Comparison of ENCODE assay signal across 19 cellular contexts in the genomic region with DNA sequence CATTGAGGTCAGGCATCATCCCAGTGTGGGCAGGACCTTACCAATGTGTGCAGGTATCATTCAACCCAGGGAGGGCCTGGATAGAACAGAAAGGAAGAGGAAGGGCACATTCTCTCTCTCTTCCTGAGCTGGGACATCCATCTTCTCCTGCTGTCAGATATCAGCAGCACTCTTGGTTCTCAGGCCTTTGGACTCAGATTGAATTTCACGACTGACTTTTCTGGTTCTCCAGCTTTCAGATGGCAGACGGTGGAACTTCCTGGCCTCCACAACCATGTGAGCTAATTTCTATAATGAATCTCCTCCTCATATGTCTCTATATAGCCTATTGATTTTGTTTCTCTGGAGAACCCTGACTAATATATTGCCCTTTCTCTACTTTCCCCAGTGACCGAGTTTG.
"Had no signal": no experiment of that assay in that cellular context is flagged by ENCODE, and none has a peak within 500 bp of the region (broad histone marks: within the 10 kb centered on the region; RNA-seq: fewer than 3 reads in every experiment).

No MANE protein-coding gene starts in this region.

- H3K27me3 Mint-ChIP-seq: activated B cell treated with CpG ODN at 0.5 μM for 24 hours; activated CD4-positive, alpha-beta memory T cell treated with anti-CD3 and anti-CD28 coated beads, Interleukin-2, amount 10 ng/mL, durations not matched to agents 7 days and 5 days; stimulated activated naive CD8-positive, alpha-beta T cell treated with anti-CD3 and anti-CD28 coated beads, Interleukin-15, amount 100 ng/mL, for 72 hours had no signal

- DNase-seq: activated B cell treated with CpG ODN at 0.5 μM for 24 hours; activated CD4-positive, alpha-beta memory T cell treated with anti-CD3 and anti-CD28 coated beads, Interleukin-2, amount 10 ng/mL, durations not matched to agents 7 days and 5 days; activated CD4-positive, alpha-beta T cell treated with anti-CD3 and anti-CD28 coated beads for 48 hours; activated naive CD4-positive, alpha-beta T cell treated with anti-CD3 and anti-CD28 coated beads for 36 hours; activated T-cell treated with anti-CD3 and anti-CD28 coated beads, Interleukin-2, amount 50 U/mL, for 24 hours; anterior cingulate cortex; brain microvascular endothelial cell; central memory CD4-positive, alpha-beta T cell; dorsolateral prefrontal cortex; foreskin keratinocyte; hippocampal formation; islet precursor cell; left colon; lower lobe of right lung; retina; stimulated activated naive CD8-positive, alpha-beta T cell treated with anti-CD3 and anti-CD28 coated beads, Interleukin-15, amount 100 ng/mL, for 72 hours; transverse colon had no signal

- ATAC-seq: foreskin keratinocyte; left colon; lower lobe of right lung; natural killer cell treated with Interleukin-12 subunit alpha and Interleukin-12 subunit beta and Interleukin-15 and Interleukin-18, amount 100 ng/mL, for 72 hours; stimulated activated naive CD8-positive, alpha-beta T cell treated with anti-CD3 and anti-CD28 coated beads, Interleukin-15, amount 100 ng/mL, for 72 hours had no signal

- H3K36me3 Mint-ChIP-seq: natural killer cell treated with Interleukin-12 subunit alpha and Interleukin-12 subunit beta and Interleukin-15 and Interleukin-18, amount 100 ng/mL, for 72 hours had no signal

- H3K4me1 Mint-ChIP-seq: activated B cell treated with CpG ODN at 0.5 μM for 24 hours; activated CD4-positive, alpha-beta memory T cell treated with anti-CD3 and anti-CD28 coated beads, Interleukin-2, amount 10 ng/mL, durations not matched to agents 7 days and 5 days; stimulated activated naive CD8-positive, alpha-beta T cell treated with anti-CD3 and anti-CD28 coated beads, Interleukin-15, amount 100 ng/mL, for 72 hours had no signal

- H3K9me3 Mint-ChIP-seq: activated B cell treated with CpG ODN at 0.5 μM for 24 hours; activated CD4-positive, alpha-beta memory T cell treated with anti-CD3 and anti-CD28 coated beads, Interleukin-2, amount 10 ng/mL, durations not matched to agents 7 days and 5 days; activated naive CD4-positive, alpha-beta T cell treated with anti-CD3 and anti-CD28 coated beads for 36 hours; activated T-cell treated with anti-CD3 and anti-CD28 coated beads, Interleukin-2, amount 50 U/mL, for 24 hours; activated T-helper 2 cell treated with anti-CD3 and anti-CD28 coated beads, Interferon-gamma antibody, Interleukin-2, Interleukin-4, amounts not matched to agents 10 μg/mL and 5 μg/mL and 100 μg/mL, durations not matched to agents 14 hours and 24 hours and 36 hours; natural killer cell treated with Interleukin-12 subunit alpha and Interleukin-12 subunit beta and Interleukin-15 and Interleukin-18, amount 100 ng/mL, for 72 hours had no signal

- H3K4me3 Mint-ChIP-seq: activated B cell treated with CpG ODN at 0.5 μM for 24 hours; activated CD4-positive, alpha-beta memory T cell treated with anti-CD3 and anti-CD28 coated beads, Interleukin-2, amount 10 ng/mL, durations not matched to agents 7 days and 5 days; activated naive CD4-positive, alpha-beta T cell treated with anti-CD3 and anti-CD28 coated beads for 36 hours; activated T-cell treated with anti-CD3 and anti-CD28 coated beads, Interleukin-2, amount 50 U/mL, for 24 hours; natural killer cell treated with Interleukin-12 subunit alpha and Interleukin-12 subunit beta and Interleukin-15 and Interleukin-18, amount 100 ng/mL, for 72 hours; stimulated activated naive CD8-positive, alpha-beta T cell treated with anti-CD3 and anti-CD28 coated beads, Interleukin-15, amount 100 ng/mL, for 72 hours had no signal

- H3K27ac Mint-ChIP-seq: activated B cell treated with CpG ODN at 0.5 μM for 24 hours; activated CD4-positive, alpha-beta memory T cell treated with anti-CD3 and anti-CD28 coated beads, Interleukin-2, amount 10 ng/mL, durations not matched to agents 7 days and 5 days; activated naive CD4-positive, alpha-beta T cell treated with anti-CD3 and anti-CD28 coated beads for 36 hours; activated T-cell treated with anti-CD3 and anti-CD28 coated beads, Interleukin-2, amount 50 U/mL, for 24 hours; activated T-helper 2 cell treated with anti-CD3 and anti-CD28 coated beads, Interferon-gamma antibody, Interleukin-2, Interleukin-4, amounts not matched to agents 10 μg/mL and 5 μg/mL and 100 μg/mL, durations not matched to agents 14 hours and 24 hours and 36 hours; natural killer cell treated with Interleukin-12 subunit alpha and Interleukin-12 subunit beta and Interleukin-15 and Interleukin-18, amount 100 ng/mL, for 72 hours; stimulated activated naive CD8-positive, alpha-beta T cell treated with anti-CD3 and anti-CD28 coated beads, Interleukin-15, amount 100 ng/mL, for 72 hours had no signal
